ENCODE assay signal across 1 cellular context in genomic region chr13:98450495-98451167, GRCh38.
TF ChIP-seq lines count a peak whose summit lies in the region.

No MANE protein-coding gene starts in this region.

TF ChIP-seq in HepG2, 621 proteins besides CTCF, POLR2A, EP300 and RAD21 (continued from another document):
- no peak for TF ChIP-seq PRMT3 (CRISPR knock-in tag; IDR thresholded peaks at IDR 0.05; ENCODE audit: borderline replicate concordance, low read depth)
- TF ChIP-seq ZFP82 (CRISPR knock-in tag; IDR thresholded peaks at IDR 0.05; ENCODE audit: borderline replicate concordance): no peak
- no peak for TF ChIP-seq ZNF431 (CRISPR knock-in tag; IDR thresholded peaks at IDR 0.05; ENCODE audit: borderline replicate concordance, low read depth)
- 0 out of 2 replicates have a peak, but pooled peaks have one; percentile 47 for TF ChIP-seq ZC3H13 (CRISPR knock-in tag; IDR thresholded peaks at IDR 0.05)
- no peak for TF ChIP-seq ZNF124 (CRISPR knock-in tag; IDR thresholded peaks at IDR 0.05)
- TF ChIP-seq TCF12 (IDR thresholded peaks at IDR 0.05): no peak
- no peak for TF ChIP-seq TCF12 (CRISPR knock-in tag; IDR thresholded peaks at IDR 0.05)
- no peak for TF ChIP-seq E2F1 (CRISPR knock-in tag; IDR thresholded peaks at IDR 0.05)
- no peak for TF ChIP-seq XRCC5 (optimal IDR thresholded peaks at IDR 0.05; ENCODE audit: low read length)
- TF ChIP-seq NR1H2 (CRISPR knock-in tag; IDR thresholded peaks at IDR 0.05; ENCODE audit: borderline replicate concordance, low read depth): no peak
- TF ChIP-seq ZNF713 (CRISPR knock-in tag; IDR thresholded peaks at IDR 0.05): 0 out of 2 replicates have a peak, but pooled peaks have one; percentile 43
- no peak for TF ChIP-seq NBN (conservative IDR thresholded peaks at IDR 0.05)
- no peak for TF ChIP-seq MXD1 (CRISPR knock-in tag; IDR thresholded peaks at IDR 0.05)
- TF ChIP-seq ZBTB4 (CRISPR knock-in tag; IDR thresholded peaks at IDR 0.05; ENCODE audit: borderline replicate concordance): 0 out of 2 replicates have a peak, but pooled peaks have one; percentile 55
- TF ChIP-seq ZNF768 (CRISPR knock-in tag; IDR thresholded peaks at IDR 0.05): peak; percentile 23; the same call in 1 of the 2 replicates
- 0 out of 2 replicates have a peak, but pooled peaks have one; percentile 45 for TF ChIP-seq ZNF839 (CRISPR knock-in tag; IDR thresholded peaks at IDR 0.05; ENCODE audit: borderline replicate concordance)
- no peak for TF ChIP-seq SOX13 (IDR thresholded peaks at IDR 0.05)
- TF ChIP-seq SOX13 (CRISPR knock-in tag; conservative IDR thresholded peaks at IDR 0.05 in 1 of 2, IDR thresholded peaks at IDR 0.05 in 1 of 2): no peak
- TF ChIP-seq BRF2 (CRISPR knock-in tag; IDR thresholded peaks at IDR 0.05): no peak
- TF ChIP-seq ZSCAN29 (CRISPR knock-in tag; conservative IDR thresholded peaks at IDR 0.05): no peak
- no peak for TF ChIP-seq GRHL1 (CRISPR knock-in tag; conservative IDR thresholded peaks at IDR 0.05)
- TF ChIP-seq ZGPAT (CRISPR knock-in tag; IDR thresholded peaks at IDR 0.05): no peak
- no peak for TF ChIP-seq SOX6 (IDR thresholded peaks at IDR 0.05)
- TF ChIP-seq SOX6 (CRISPR knock-in tag; IDR thresholded peaks at IDR 0.05): no peak
- no peak for TF ChIP-seq RXRB (CRISPR knock-in tag; IDR thresholded peaks at IDR 0.05; ENCODE audit: borderline replicate concordance)
- TF ChIP-seq PHF5A (CRISPR knock-in tag; IDR thresholded peaks at IDR 0.05; ENCODE audit: low read depth, unreplicated experiment): peak; percentile 55
- no peak for TF ChIP-seq ZBTB37 (CRISPR knock-in tag; IDR thresholded peaks at IDR 0.05)
- no peak for TF ChIP-seq TSC22D2 (CRISPR knock-in tag; IDR thresholded peaks at IDR 0.05; ENCODE audit: borderline replicate concordance)
- TF ChIP-seq KDM2A (CRISPR knock-in tag; IDR thresholded peaks at IDR 0.05; ENCODE audit: borderline replicate concordance, low read depth): 0 out of 2 replicates have a peak, but pooled peaks have one; percentile 16
- TF ChIP-seq ATF2 (CRISPR knock-in tag; IDR thresholded peaks at IDR 0.05): no peak
- TF ChIP-seq AGO1 (IDR thresholded peaks at IDR 0.05; ENCODE audit: low read depth, low read length, poor library complexity, severe bottlenecking): peak; percentile 81
- no peak for TF ChIP-seq CHCHD3 (CRISPR knock-in tag; IDR thresholded peaks at IDR 0.05)
- 0 out of 2 replicates have a peak, but pooled peaks have one; percentile 11 for TF ChIP-seq GATA4 (IDR thresholded peaks at IDR 0.05; ENCODE audit: borderline replicate concordance, low read depth)
- TF ChIP-seq MEF2D (CRISPR knock-in tag; IDR thresholded peaks at IDR 0.05): 0 out of 2 replicates have a peak, but pooled peaks have one; percentile 18
- no peak for TF ChIP-seq NFE2L2 (IDR thresholded peaks at IDR 0.05; ENCODE audit: low read length)
- 0 out of 2 replicates have a peak, but pooled peaks have one; percentile 38 for TF ChIP-seq ZNF501 (CRISPR knock-in tag; IDR thresholded peaks at IDR 0.05)
- TF ChIP-seq ZNF513 (CRISPR knock-in tag; conservative IDR thresholded peaks at IDR 0.05): no peak
- no peak for TF ChIP-seq ZNF296 (CRISPR knock-in tag; conservative IDR thresholded peaks at IDR 0.05)
- peak; percentile 98 for TF ChIP-seq RBM22 (optimal IDR thresholded peaks at IDR 0.05; ENCODE audit: low read length)
- TF ChIP-seq ZNF572 (CRISPR knock-in tag; IDR thresholded peaks at IDR 0.05): 0 out of 2 replicates have a peak, but pooled peaks have one; percentile 86
- TF ChIP-seq ZNF703 (CRISPR knock-in tag; IDR thresholded peaks at IDR 0.05; ENCODE audit: borderline replicate concordance): no peak
- peak; percentile 98 for TF ChIP-seq AGO2 (optimal IDR thresholded peaks at IDR 0.05; ENCODE audit: low read depth, low read length)
- no peak for TF ChIP-seq PRPF4 (IDR thresholded peaks at IDR 0.05; ENCODE audit: low read depth, low read length, poor library complexity, severe bottlenecking)
